Comparison of ENCODE assay signal across 8 cellular contexts in the genomic region with DNA sequence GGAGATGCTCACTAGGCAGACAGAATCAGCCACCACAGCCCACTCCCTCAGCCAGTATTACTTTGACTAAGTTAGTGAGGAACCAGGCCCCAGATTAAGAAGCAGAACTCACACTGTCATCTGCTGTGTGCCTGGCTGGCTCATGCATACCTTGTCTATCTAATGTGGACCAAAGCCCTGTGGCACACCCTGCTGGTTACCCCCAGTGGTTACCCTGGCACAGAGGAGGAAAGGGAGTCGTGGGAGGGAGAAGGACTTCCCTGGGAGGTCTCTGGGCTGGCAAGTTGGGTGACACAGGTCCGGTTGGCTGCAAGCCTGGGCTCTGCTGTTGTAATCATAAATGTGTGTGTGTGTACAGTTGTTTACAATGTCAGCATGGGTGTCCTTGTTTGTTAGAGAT. TPM values are rescaled to one million over a fixed set of nuclear protein-coding genes. Genes with fewer than 3 reads are reported as not detected.
DNase-seq lines count a peak whose midpoint lies in the region; ATAC-seq, FAIRE-seq and TF ChIP-seq lines count a peak whose summit lies in the region.

No MANE protein-coding gene starts in this region.

- CTCF ChIA-PET in SK-N-SH (lab: Yijun Ruan, JAX), result interaction anchor here (0.6 to 1.4 kb wide), 2 partner anchors 9 to 160 kb away, joined by 3 read pairs; no protein-coding TSS in a partner anchor

- H4K20me1 ChIP-seq in SK-N-SH (ENCODE audit: insufficient read depth), result no peaks in the 10 kb centered on the region

- peak; percentile 64 for DNase-seq in Daoy (ENCODE audit: low read depth)
- DNase-seq in SK-N-SH, result peak; percentile 42
- peak; percentile 64 for DNase-seq in bronchial epithelial cell (ENCODE audit: low read depth)
- DNase-seq in natural killer cell treated with Interleukin-12 subunit alpha and Interleukin-12 subunit beta and Interleukin-15 and Interleukin-18, amount 100 ng/mL, for 72 hours (ENCODE audit: low spot score), result no peak
- DNase-seq in NCI-H2171 treated with DMSO at 0.1 percent for 48 hours (lab: John Stamatoyannopoulos, UW), result no peak
- DNase-seq in SK-N-DZ (ENCODE audit: low spot score), result no peak

- TF ChIP-seq CTCF in SK-N-SH (IDR thresholded peaks at IDR 0.05) (no peak), bronchial epithelial cell (IDR thresholded peaks at IDR 0.05; ENCODE audit: insufficient read depth, low read length, severe bottlenecking) (peak; percentile 68)

- H3K27me3 ChIP-seq in SK-N-SH (ENCODE audit: insufficient read depth), result no peaks in the 10 kb centered on the region
- no peaks in the 10 kb centered on the region for H3K27me3 ChIP-seq in bronchial epithelial cell (ENCODE audit: control insufficient read depth, insufficient read depth, low read length)

- 58% methylated on average over 2 of the region's 2 CpGs for WGBS in SK-N-SH (ENCODE audit: low lambda C conversion rate)

- POLR2A ChIA-PET in SK-N-SH (lab: Yijun Ruan, JAX), result no interaction called here

- H3F3A ChIP-seq in SK-N-SH (replicated peaks; ENCODE audit: insufficient read depth), result no peaks in the 10 kb centered on the region

- H3K27ac Mint-ChIP-seq in natural killer cell treated with Interleukin-12 subunit alpha and Interleukin-12 subunit beta and Interleukin-15 and Interleukin-18, amount 100 ng/mL, for 72 hours, result peak overlapping the region; percentile 67 to 70

- no peak for TF ChIP-seq EP300 in SK-N-SH (IDR thresholded peaks at IDR 0.05; ENCODE audit: borderline replicate concordance in 1 of 2, low read depth in 1 of 2, low read length in 1 of 2)

- no peak overlapping the region for H3K4me3 ChIP-seq in SK-N-SH (ENCODE audit: low read depth in 2 of 2, low read length in 1 of 2)
- no peak overlapping the region for H3K4me3 ChIP-seq in bronchial epithelial cell (ENCODE audit: low read depth, low read length)

- H3K79me2 ChIP-seq in SK-N-SH (ENCODE audit: insufficient read depth), result no peaks in the 10 kb centered on the region

- no peak for FAIRE-seq in bronchial epithelial cell (lab: Jason Lieb, UNC)

- no peaks in the 10 kb centered on the region for H3K27me3 Mint-ChIP-seq in natural killer cell treated with Interleukin-12 subunit alpha and Interleukin-12 subunit beta and Interleukin-15 and Interleukin-18, amount 100 ng/mL, for 72 hours

- no peak overlapping the region for H3K4me2 ChIP-seq in SK-N-SH

- H3K4me3 Mint-ChIP-seq in natural killer cell treated with Interleukin-12 subunit alpha and Interleukin-12 subunit beta and Interleukin-15 and Interleukin-18, amount 100 ng/mL, for 72 hours, result peak overlapping the region; percentile 49

- H3K36me3 Mint-ChIP-seq in natural killer cell treated with Interleukin-12 subunit alpha and Interleukin-12 subunit beta and Interleukin-15 and Interleukin-18, amount 100 ng/mL, for 72 hours, result no peaks in the 10 kb centered on the region

- no peaks in the 10 kb centered on the region for H3K9me2 ChIP-seq in SK-N-SH

- no peak overlapping the region for H3K27ac ChIP-seq in SK-N-SH (ENCODE audit: low read depth in 2 of 2, low read length in 1 of 2)

- peak; percentile 40 for TF ChIP-seq RAD21 in SK-N-SH (IDR thresholded peaks at IDR 0.05; ENCODE audit: low read length)

- H3K4me1 ChIP-seq in SK-N-SH (ENCODE audit: control insufficient read depth in 1 of 2, insufficient read depth in 2 of 2, low read depth in 1 of 2, low read length in 1 of 2), result no peaks in the 10 kb centered on the region

- peaks cover 42 to 48% of the 10 kb centered on the region in 2 donors for H3K4me1 Mint-ChIP-seq in natural killer cell treated with Interleukin-12 subunit alpha and Interleukin-12 subunit beta and Interleukin-15 and Interleukin-18, amount 100 ng/mL, for 72 hours (ENCODE audit: low read depth in 2 of 2)

- peak; percentile 68 for ATAC-seq in HG02678 (IDR thresholded peaks at IDR 0.05; ENCODE audit: unreplicated experiment)
- peak; percentile 65 to 78 for ATAC-seq in natural killer cell treated with Interleukin-12 subunit alpha and Interleukin-12 subunit beta and Interleukin-15 and Interleukin-18, amount 100 ng/mL, for 72 hours
- ATAC-seq in HG03108 (IDR thresholded peaks at IDR 0.05; ENCODE audit: unreplicated experiment), result no peak

- H3K9me3 ChIP-seq in SK-N-SH, result no peaks in the 10 kb centered on the region

- no peaks in the 10 kb centered on the region for H3K36me3 ChIP-seq in SK-N-SH (replicated peaks in 1 of 2; ENCODE audit: control insufficient read depth in 1 of 2, insufficient read depth in 2 of 2, low read length in 1 of 2)
- no peaks in the 10 kb centered on the region for H3K36me3 ChIP-seq in bronchial epithelial cell (ENCODE audit: control insufficient read depth, insufficient read depth, low read length)

- H3K9ac ChIP-seq in SK-N-SH, result no peak overlapping the region

- no peaks in the 10 kb centered on the region for H3K9me3 Mint-ChIP-seq in natural killer cell treated with Interleukin-12 subunit alpha and Interleukin-12 subunit beta and Interleukin-15 and Interleukin-18, amount 100 ng/mL, for 72 hours

- no peak overlapping the region for H2AFZ ChIP-seq in SK-N-SH (ENCODE audit: low read depth)

TF ChIP-seq in SK-N-SH, 30 proteins besides CTCF, POLR2A, EP300 and RAD21 (continues in another document):
- no peak for TF ChIP-seq TCF12 (IDR thresholded peaks at IDR 0.05)
- TF ChIP-seq, protein P1, sequence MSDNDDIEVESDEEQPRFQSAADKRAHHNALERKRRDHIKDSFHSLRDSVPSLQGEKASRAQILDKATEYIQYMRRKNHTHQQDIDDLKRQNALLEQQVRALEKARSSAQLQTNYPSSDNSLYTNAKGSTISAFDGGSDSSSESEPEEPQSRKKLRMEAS (IDR thresholded peaks at IDR 0.05; ENCODE audit: low read depth), result no peak
- TF ChIP-seq EZH2phosphoT487 (IDR thresholded peaks at IDR 0.05; ENCODE audit: borderline replicate concordance, low read depth), result no peak
- no peak for TF ChIP-seq NRF1 (IDR thresholded peaks at IDR 0.05; ENCODE audit: low read depth, low read length)
- TF ChIP-seq RCOR1 (IDR thresholded peaks at IDR 0.05; ENCODE audit: low read length), result no peak
- TF ChIP-seq SIN3A (IDR thresholded peaks at IDR 0.05; ENCODE audit: borderline replicate concordance, low read depth, low read length), result no peak
- TF ChIP-seq TEAD4 (IDR thresholded peaks at IDR 0.05; ENCODE audit: borderline replicate concordance, insufficient read depth), result no peak
- TF ChIP-seq MEF2A (IDR thresholded peaks at IDR 0.05; ENCODE audit: borderline replicate concordance, low read depth), result no peak
- TF ChIP-seq FOXJ3 (CRISPR knock-in tag; IDR thresholded peaks at IDR 0.05), result no peak
- TF ChIP-seq, protein P2, sequence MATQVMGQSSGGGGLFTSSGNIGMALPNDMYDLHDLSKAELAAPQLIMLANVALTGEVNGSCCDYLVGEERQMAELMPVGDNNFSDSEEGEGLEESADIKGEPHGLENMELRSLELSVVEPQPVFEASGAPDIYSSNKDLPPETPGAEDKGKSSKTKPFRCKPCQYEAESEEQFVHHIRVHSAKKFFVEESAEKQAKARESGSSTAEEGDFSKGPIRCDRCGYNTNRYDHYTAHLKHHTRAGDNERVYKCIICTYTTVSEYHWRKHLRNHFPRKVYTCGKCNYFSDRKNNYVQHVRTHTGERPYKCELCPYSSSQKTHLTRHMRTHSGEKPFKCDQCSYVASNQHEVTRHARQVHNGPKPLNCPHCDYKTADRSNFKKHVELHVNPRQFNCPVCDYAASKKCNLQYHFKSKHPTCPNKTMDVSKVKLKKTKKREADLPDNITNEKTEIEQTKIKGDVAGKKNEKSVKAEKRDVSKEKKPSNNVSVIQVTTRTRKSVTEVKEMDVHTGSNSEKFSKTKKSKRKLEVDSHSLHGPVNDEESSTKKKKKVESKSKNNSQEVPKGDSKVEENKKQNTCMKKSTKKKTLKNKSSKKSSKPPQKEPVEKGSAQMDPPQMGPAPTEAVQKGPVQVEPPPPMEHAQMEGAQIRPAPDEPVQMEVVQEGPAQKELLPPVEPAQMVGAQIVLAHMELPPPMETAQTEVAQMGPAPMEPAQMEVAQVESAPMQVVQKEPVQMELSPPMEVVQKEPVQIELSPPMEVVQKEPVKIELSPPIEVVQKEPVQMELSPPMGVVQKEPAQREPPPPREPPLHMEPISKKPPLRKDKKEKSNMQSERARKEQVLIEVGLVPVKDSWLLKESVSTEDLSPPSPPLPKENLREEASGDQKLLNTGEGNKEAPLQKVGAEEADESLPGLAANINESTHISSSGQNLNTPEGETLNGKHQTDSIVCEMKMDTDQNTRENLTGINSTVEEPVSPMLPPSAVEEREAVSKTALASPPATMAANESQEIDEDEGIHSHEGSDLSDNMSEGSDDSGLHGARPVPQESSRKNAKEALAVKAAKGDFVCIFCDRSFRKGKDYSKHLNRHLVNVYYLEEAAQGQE (IDR thresholded peaks at IDR 0.05; ENCODE audit: low read depth, low read length), result no peak
- TF ChIP-seq SMC3 (IDR thresholded peaks at IDR 0.05; ENCODE audit: low read depth, low read length), result no peak
- no peak for TF ChIP-seq GABPA (IDR thresholded peaks at IDR 0.05; ENCODE audit: low read depth)
- TF ChIP-seq RFX5 (IDR thresholded peaks at IDR 0.05; ENCODE audit: low read length), result no peak
- TF ChIP-seq, protein P3, sequence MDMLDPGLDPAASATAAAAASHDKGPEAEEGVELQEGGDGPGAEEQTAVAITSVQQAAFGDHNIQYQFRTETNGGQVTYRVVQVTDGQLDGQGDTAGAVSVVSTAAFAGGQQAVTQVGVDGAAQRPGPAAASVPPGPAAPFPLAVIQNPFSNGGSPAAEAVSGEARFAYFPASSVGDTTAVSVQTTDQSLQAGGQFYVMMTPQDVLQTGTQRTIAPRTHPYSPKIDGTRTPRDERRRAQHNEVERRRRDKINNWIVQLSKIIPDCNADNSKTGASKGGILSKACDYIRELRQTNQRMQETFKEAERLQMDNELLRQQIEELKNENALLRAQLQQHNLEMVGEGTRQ (IDR thresholded peaks at IDR 0.05; ENCODE audit: borderline replicate concordance, low read depth, low read length), result no peak
- TF ChIP-seq, protein P4, sequence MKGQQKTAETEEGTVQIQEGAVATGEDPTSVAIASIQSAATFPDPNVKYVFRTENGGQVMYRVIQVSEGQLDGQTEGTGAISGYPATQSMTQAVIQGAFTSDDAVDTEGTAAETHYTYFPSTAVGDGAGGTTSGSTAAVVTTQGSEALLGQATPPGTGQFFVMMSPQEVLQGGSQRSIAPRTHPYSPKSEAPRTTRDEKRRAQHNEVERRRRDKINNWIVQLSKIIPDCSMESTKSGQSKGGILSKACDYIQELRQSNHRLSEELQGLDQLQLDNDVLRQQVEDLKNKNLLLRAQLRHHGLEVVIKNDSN (IDR thresholded peaks at IDR 0.05; ENCODE audit: borderline replicate concordance, low read depth), result no peak

RNA-seq across cellular contexts. Expression of a gene that starts 7.5 kb away (rescaled TPM):
- total RNA-seq in Daoy (2014; rRNA removed; shearing (Covaris generic)), result 0.06 TPM in 1 of 2 replicates, not detected in the other
- not detected in 2 replicates for polyA plus RNA-seq in SK-N-SH (2012; rRNA removed)
- not detected in 2 replicates for polyA plus RNA-seq in SK-N-SH (2012; cell fraction: cytosol; rRNA removed)
- polyA plus RNA-seq in SK-N-SH (2012; cell fraction: nucleus; rRNA removed), result not detected in 2 replicates
- under 0.01 TPM in 2 replicates for total RNA-seq in bronchial epithelial cell
- total RNA-seq in natural killer cell treated with Interleukin-12 subunit alpha and Interleukin-12 subunit beta and Interleukin-15 and Interleukin-18, amount 100 ng/mL, for 72 hours, result under 1 TPM; 0.25 to 0.40 TPM
- not detected in 2 replicates for polyA plus RNA-seq in SK-N-DZ (2014; cell fraction: cytosol; rRNA removed)
- not detected in 2 replicates for polyA plus RNA-seq in SK-N-DZ (2014; cell fraction: nucleus; rRNA removed)

Comparison
In these comparisons a context has a peak if more than half of its experiments do, and no peak if none do; other contexts are left out.
1. DNase-seq: peak in Daoy (single experiment), SK-N-SH (single experiment) and bronchial epithelial cell (single experiment); none in natural killer cell treated with Interleukin-12 subunit alpha and Interleukin-12 subunit beta and Interleukin-15 and Interleukin-18, amount 100 ng/mL, for 72 hours (single experiment), NCI-H2171 treated with DMSO at 0.1 percent for 48 hours (single experiment) and SK-N-DZ (single experiment).